In the genomic region with DNA sequence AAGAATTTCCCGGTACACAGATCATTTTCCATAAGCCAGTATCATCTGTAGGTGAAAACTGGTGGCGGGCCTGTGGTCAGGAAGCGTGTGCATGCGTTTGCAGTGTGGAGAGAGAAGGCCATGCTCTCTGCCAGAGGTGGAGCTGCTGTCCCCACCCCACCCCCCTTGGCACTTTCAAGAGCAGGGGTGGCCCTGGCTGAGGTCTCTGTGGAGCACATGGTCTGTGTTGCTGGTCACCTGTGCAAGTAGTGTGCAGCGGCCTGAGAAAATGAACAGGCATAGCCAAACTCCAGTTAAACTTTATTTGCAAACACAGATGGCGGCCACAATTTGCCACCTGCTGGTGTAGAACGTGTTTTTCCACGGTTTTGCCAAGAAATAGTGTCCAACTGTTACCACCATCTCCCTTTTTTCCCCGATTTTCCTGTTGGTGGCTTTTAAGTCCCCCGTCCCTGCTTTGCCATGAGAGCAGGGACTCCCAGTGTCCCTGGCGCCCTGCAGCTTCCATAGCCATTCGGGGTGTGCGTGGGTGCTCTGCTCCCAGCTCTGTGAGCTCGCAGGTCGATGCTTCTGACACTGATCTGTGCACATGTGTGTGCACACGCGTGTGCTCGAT, we compare ENCODE assay signal across 8 cellular contexts. TPM values are rescaled to one million over a fixed set of nuclear protein-coding genes. Genes with fewer than 3 reads are reported as not detected.
A peak's percentile ranks its signal among the peaks of the same experiment; 100 is the strongest.
DNase-seq lines count a peak whose midpoint lies in the region; ATAC-seq and TF ChIP-seq lines count a peak whose summit lies in the region.

No MANE protein-coding gene starts in this region.

- no peaks in the 10 kb centered on the region for H3K27me3 Mint-ChIP-seq in CD4-positive, alpha-beta memory T cell
- H3K27me3 Mint-ChIP-seq in naive B cell = no peaks in the 10 kb centered on the region

- POLR2A ChIA-PET in CD4-positive, alpha-beta memory T cell (lab: Charles Lee; ENCODE audit: partially characterized antibody) = no interaction called here

- in situ Hi-C loops in KBM-7 (cut with MboI; ENCODE audit: low pct_unique_long_range_greater_than_20kb, low sequenced_read_pairs) = no loop called here
- in situ Hi-C loops in astrocyte of the spinal cord (cut with HindIII; ENCODE audit: low sequenced_read_pairs) = no loop called here

- H3K9me3 Mint-ChIP-seq in CD4-positive, alpha-beta memory T cell = no peaks in the 10 kb centered on the region
- no peaks in the 10 kb centered on the region for H3K9me3 Mint-ChIP-seq in naive B cell

- H3K4me3 Mint-ChIP-seq in CD4-positive, alpha-beta memory T cell = peak overlapping the region; percentile 59 to 92 (median 74)
- H3K4me3 Mint-ChIP-seq in naive B cell = peak overlapping the region; percentile 22 to 93 (median 88)

- H3K36me3 Mint-ChIP-seq in CD4-positive, alpha-beta memory T cell = peaks cover 11 to 32% of the 10 kb centered on the region in 2 donors
- H3K36me3 Mint-ChIP-seq in naive B cell = no peaks in the 10 kb centered on the region

- no peak for DNase-seq in CD4-positive, alpha-beta memory T cell
- peak; percentile 24 for DNase-seq in KBM-7
- DNase-seq in astrocyte of the spinal cord (ENCODE audit: low read depth, low spot score) = no peak
- DNase-seq in naive B cell = no peak
- DNase-seq in SK-N-DZ (ENCODE audit: low spot score) = no peak
- no peak for DNase-seq in effector CD8-positive, alpha-beta T cell (lab: John Stamatoyannopoulos, UW)
- DNase-seq in hepatic stellate cell (ENCODE audit: low spot score) = no peak
- DNase-seq in activated CD4-positive, CD25-positive, alpha-beta regulatory T cell (lab: John Stamatoyannopoulos, UW) = no peak

- H3K27me3 ChIP-seq in CD4-positive, alpha-beta memory T cell (ENCODE audit: insufficient read depth, low read length) = no peaks in the 10 kb centered on the region

- no peak for ATAC-seq in naive B cell (ENCODE audit: low read depth in 2 of 2)

- TF ChIP-seq CTCF in astrocyte of the spinal cord (IDR thresholded peaks at IDR 0.05; ENCODE audit: low read depth, low read length) = no peak

- H3K27ac Mint-ChIP-seq in CD4-positive, alpha-beta memory T cell = peak overlapping the region in 2 of 7 donors; percentile 29 to 53
- peak overlapping the region in 1 of 6 donors; percentile 80 for H3K27ac Mint-ChIP-seq in naive B cell

- H3K27ac ChIP-seq in CD4-positive, alpha-beta memory T cell (ENCODE audit: low read depth, low read length) = peak overlapping the region; percentile 90

- no peak overlapping the region for H3K4me3 ChIP-seq in CD4-positive, alpha-beta memory T cell (ENCODE audit: low read length in 2 of 2)
- peak overlapping the region; percentile 81 for H3K4me3 ChIP-seq in astrocyte of the spinal cord (ENCODE audit: low read depth, low read length)

- H3K9me3 ChIP-seq in CD4-positive, alpha-beta memory T cell (ENCODE audit: control insufficient read depth in 1 of 2, low read length in 2 of 2) = no peaks in the 10 kb centered on the region

- H3K36me3 ChIP-seq in CD4-positive, alpha-beta memory T cell (ENCODE audit: insufficient read depth, low read length) = peaks cover 40% of the 10 kb centered on the region

- H3K4me1 Mint-ChIP-seq in CD4-positive, alpha-beta memory T cell = peaks cover 10 to 32% (median 23%) of the 10 kb centered on the region in 4 donors
- H3K4me1 Mint-ChIP-seq in naive B cell = peaks cover 22 to 36% (median 25%) of the 10 kb centered on the region in 3 donors

- intact Hi-C loops in CD4-positive, alpha-beta memory T cell (cut with micrococcal nuclease) = no loop called here

- H3K4me1 ChIP-seq in CD4-positive, alpha-beta memory T cell (ENCODE audit: insufficient read depth, low read length) = peaks cover 30% of the 10 kb centered on the region

- CTCF ChIA-PET in CD4-positive, alpha-beta memory T cell (lab: Charles Lee; ENCODE audit: partially characterized antibody) = interaction anchor here (0.6 to 1.2 kb wide), 2 partner anchors 77 to 215 kb away, joined by 3 to 4 read pairs; no protein-coding TSS in a partner anchor

RNA-seq across cellular contexts. Expression of gene ADRM1, which starts 2.5 kb away (rescaled TPM):
- 10 to 100 TPM; 59.4 to 62.2 TPM for total RNA-seq in CD4-positive, alpha-beta memory T cell
- 100 to 1,000 TPM in 1 of 2 donors, 10 to 100 TPM in 1; 95.8 to 102 TPM for polyA plus RNA-seq in CD4-positive, alpha-beta memory T cell
- 100 to 1,000 TPM in 2 of 6 donors, 10 to 100 TPM in 4; 75.6 to 111 (median 89.0) TPM for polyA plus RNA-seq in naive B cell (ENCODE audit: low read depth in 6 of 6)
- polyA plus RNA-seq in SK-N-DZ (2014; cell fraction: cytosol; rRNA removed) = 295 and 299 TPM in 2 replicates
- polyA plus RNA-seq in SK-N-DZ (2014; cell fraction: nucleus; rRNA removed) = 293 and 298 TPM in 2 replicates
